Comparison of ENCODE assay signal across 15 cellular contexts in the genomic region with DNA sequence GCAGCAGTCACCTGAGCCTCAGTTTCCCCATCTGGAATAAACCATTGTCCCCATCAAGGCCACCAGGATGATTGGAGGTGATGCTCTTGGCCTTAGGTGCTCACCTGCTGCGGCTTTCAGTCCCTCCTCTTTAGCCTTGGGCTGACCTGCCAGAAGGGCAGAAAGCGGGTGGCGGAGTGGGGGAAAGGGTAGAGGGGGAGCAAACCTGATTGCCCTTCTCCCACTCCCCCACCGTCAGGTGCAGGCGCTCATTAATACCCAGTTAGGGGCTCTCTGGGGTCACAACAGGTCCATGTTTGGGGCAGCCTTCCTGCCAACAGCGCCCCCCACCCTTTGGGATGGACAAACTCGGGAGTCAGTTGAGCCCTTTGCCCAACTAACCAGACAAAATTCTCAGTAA. TPM values are rescaled to one million over a fixed set of nuclear protein-coding genes. Genes with fewer than 3 reads are reported as not detected.
DNase-seq lines count a peak whose midpoint lies in the region; ATAC-seq and TF ChIP-seq lines count a peak whose summit lies in the region.
"Had no signal": no experiment of that assay in that cellular context is flagged by ENCODE, and none has a peak within 500 bp of the region (broad histone marks: within the 10 kb centered on the region; RNA-seq: fewer than 3 reads in every experiment).

No MANE protein-coding gene starts in this region.

- DNase-seq in OCI-LY7 (ENCODE audit: low spot score) (no peak), RWPE2 (ENCODE audit: low spot score) (no peak), epithelial cell of proximal tubule (ENCODE audit: low read depth) (no peak), posterior vena cava (ENCODE audit: low spot score) (peak; percentile 24), NCI-H187 (lab: John Stamatoyannopoulos, UW) (no peak), RKO (ENCODE audit: low spot score) (no peak)
- DNase-seq: C1 segment of cervical spinal cord; CD4-positive, alpha-beta memory T cell; DMS79; GOT3; H9 had no signal

- no TSS peak for BruUV-seq in OCI-LY7 (replicated peaks; lab: Mats Ljungman, UMichigan)

- H3K9me3 ChIP-seq in OCI-LY7 (ENCODE audit: low read length), result no peaks in the 10 kb centered on the region
- H3K9me3 ChIP-seq in RWPE2 (ENCODE audit: severe bottlenecking), result no peaks in the 10 kb centered on the region

- H3K27me3 ChIP-seq in RWPE2 (ENCODE audit: insufficient read depth, poor library complexity, severe bottlenecking), result no peaks in the 10 kb centered on the region

- ATAC-seq in RWPE2 (ENCODE audit: low read depth) (no peak), HG03354 (IDR thresholded peaks at IDR 0.05; ENCODE audit: poor library complexity, severe bottlenecking, unreplicated experiment) (no peak)
- ATAC-seq: GM12878 had no signal

- TF ChIP-seq CTCF in OCI-LY7 (conservative IDR thresholded peaks at IDR 0.05; ENCODE audit: low read length), result 0 out of 2 replicates have a peak, but pooled peaks have one; percentile 27
- TF ChIP-seq CTCF in RWPE2 (IDR thresholded peaks at IDR 0.05; ENCODE audit: poor library complexity, severe bottlenecking), result no peak
- peak; percentile 7 for TF ChIP-seq CTCF in epithelial cell of proximal tubule (conservative IDR thresholded peaks at IDR 0.05; ENCODE audit: low read depth, low read length)

- H3K4me1 ChIP-seq in OCI-LY7 (ENCODE audit: insufficient read depth, low read length, poor library complexity, severe bottlenecking) (no peaks in the 10 kb centered on the region), RWPE2 (ENCODE audit: insufficient read depth, poor library complexity, severe bottlenecking) (peaks cover 23% of the 10 kb centered on the region)

- H2AFZ ChIP-seq in OCI-LY7 (ENCODE audit: low read length), result no peak overlapping the region

- H4K20me1 ChIP-seq in OCI-LY7 (ENCODE audit: insufficient read depth, low read length), result no peaks in the 10 kb centered on the region

- H3K9me2 ChIP-seq in OCI-LY7 (ENCODE audit: insufficient read depth, low read length), result no peaks in the 10 kb centered on the region

- no peak overlapping the region for H3K27ac ChIP-seq in OCI-LY7 (ENCODE audit: low read depth, low read length, poor library complexity, severe bottlenecking)
- H3K27ac ChIP-seq in RWPE2 (ENCODE audit: poor library complexity, severe bottlenecking), result peak overlapping the region; percentile 39

- peaks cover 49% of the 10 kb centered on the region; the same call in 1 of the 2 replicates for H3K36me3 ChIP-seq in OCI-LY7 (ENCODE audit: insufficient read depth, low read length)
- H3K36me3 ChIP-seq in RWPE2 (ENCODE audit: low read depth), result no peaks in the 10 kb centered on the region

- intact Hi-C loops in OCI-LY7 (cut with micrococcal nuclease; ENCODE audit: unreplicated experiment) (no loop called here), posterior vena cava (cut with DNase I) (no loop called here)

- CTCF ChIA-PET in OCI-LY7 (lab: Charles Lee; ENCODE audit: unreplicated experiment), result no interaction called here

- no peaks in the 10 kb centered on the region for H3K79me2 ChIP-seq in OCI-LY7 (ENCODE audit: insufficient read depth, low read depth, low read length)

- H3K4me2 ChIP-seq in OCI-LY7 (ENCODE audit: low read length), result no peak overlapping the region

- POLR2A ChIA-PET in OCI-LY7 (lab: Charles Lee), result no interaction called here

- H3K4me3 ChIP-seq in OCI-LY7 (ENCODE audit: low read depth, low read length, poor library complexity, severe bottlenecking), result no peak overlapping the region
- no peak overlapping the region for H3K4me3 ChIP-seq in RWPE2 (ENCODE audit: severe bottlenecking)
- H3K4me3 ChIP-seq in epithelial cell of proximal tubule (ENCODE audit: low read depth, low read length), result no peak overlapping the region
- H3K4me3 ChIP-seq: GM12878 had no signal

RNA-seq across cellular contexts. Expression of gene GRIP2, which starts 50.5 kb away (rescaled TPM):
- total RNA-seq in OCI-LY7 (2014; rRNA removed; shearing (Covaris generic)), result not detected in 2 replicates
- total RNA-seq in OCI-LY7 (2022), result not detected in 2 replicates
- total RNA-seq in epithelial cell of proximal tubule, result under 0.01 TPM in 1 of 2 replicates, not detected in the other
- total RNA-seq in posterior vena cava, result 1 to 10 TPM; 3.7 to 3.9 TPM
- total RNA-seq: B cell; CD4-positive, alpha-beta memory T cell; GM12878; HT1080 had no signal
